22 cellular contexts compared by ENCODE assay signal in genomic region chr13:78182813-78183212, GRCh38.
"Had no signal": no experiment of that assay in that cellular context is flagged by ENCODE, and none has a peak within 500 bp of the region (broad histone marks: within the 10 kb centered on the region; RNA-seq: fewer than 3 reads in every experiment).

No MANE protein-coding gene starts in this region.

- H2AFZ ChIP-seq: neural progenitor cell, parathyroid adenoma had no signal

- FAIRE-seq: colon, islet of Langerhans had no signal

- H3K4me3 ChIP-seq: dorsolateral prefrontal cortex, gastrocnemius medialis, left lung, neural progenitor cell, right lobe of liver, testis, tibial artery had no signal

- H3K9ac ChIP-seq: neural progenitor cell, parathyroid adenoma had no signal

- H3K36me3 ChIP-seq: gastrocnemius medialis, left lung, neural progenitor cell, right lobe of liver, tibial artery had no signal

- H3K4me1 ChIP-seq: gastrocnemius medialis, left lung, parathyroid adenoma, right lobe of liver, testis, tibial artery had no signal

- DNase-seq: dorsolateral prefrontal cortex; effector CD4-positive, alpha-beta T cell; foreskin fibroblast; gastrocnemius medialis; head of caudate nucleus; hippocampal formation; left cardiac atrium; left lung; mesenchymal stem cell; naive thymus-derived CD4-positive, alpha-beta T cell; right lobe of liver; stimulated activated CD4-positive, alpha-beta T cell treated with anti-CD3 and anti-CD28 coated beads, Interleukin-2, amount 100 ng/mL, for 24 hours; stimulated activated CD4-positive, alpha-beta T cell treated with anti-CD3 and anti-CD28 coated beads, Interleukin-4, amount 100 ng/mL, for 24 hours; stimulated activated naive CD8-positive, alpha-beta T cell treated with anti-CD3 and anti-CD28 coated beads, Interleukin-15, Interleukin-2, amounts not matched to agents 100 U/mL and 50 U/mL, for 24 hours; substantia nigra; testis; tibial artery had no signal

- H3K9me3 ChIP-seq: gastrocnemius medialis, left lung, right lobe of liver, testis, tibial artery had no signal

- H3K27ac ChIP-seq: dorsolateral prefrontal cortex, epithelial cell of prostate, gastrocnemius medialis, left lung, neural progenitor cell, parathyroid adenoma, right lobe of liver, testis, tibial artery had no signal

- H3K27me3 ChIP-seq: gastrocnemius medialis, left lung, neural progenitor cell, right lobe of liver, testis, tibial artery had no signal

- H3K4me2 ChIP-seq: neural progenitor cell had no signal

- H3K79me2 ChIP-seq: parathyroid adenoma had no signal
